ENCODE assay signal across 1 cellular context in the genomic region with DNA sequence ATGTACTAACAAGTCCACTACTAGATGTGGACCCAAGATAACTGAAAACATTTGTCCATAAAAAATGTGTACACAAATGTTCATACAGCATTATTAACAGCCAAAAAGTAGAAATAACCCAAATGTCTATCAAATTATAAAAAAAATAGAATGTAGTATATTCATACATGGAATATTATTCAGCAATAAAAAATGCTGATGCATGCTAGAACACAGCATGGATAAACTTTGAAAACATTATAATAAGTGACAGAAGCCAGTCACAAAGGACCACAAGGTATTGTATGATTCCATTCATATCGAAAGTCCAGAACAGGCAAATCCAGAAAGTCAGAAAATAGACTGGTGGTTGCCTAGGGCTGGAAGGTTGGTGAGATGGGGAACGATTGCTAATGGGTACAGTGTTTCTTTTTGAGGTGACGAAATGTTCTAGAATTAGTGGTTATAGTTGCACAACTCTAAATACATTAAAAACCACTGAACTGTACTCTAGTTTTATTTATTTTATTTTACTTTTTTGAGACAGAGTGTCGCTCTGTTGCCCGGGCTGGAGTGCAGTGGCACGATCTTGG.
TF ChIP-seq lines count a peak whose summit lies in the region.

No MANE protein-coding gene starts in this region.

TF ChIP-seq in K562, 482 proteins besides CTCF, POLR2A, EP300 and RAD21 (continued from another document):
- TF ChIP-seq, protein P1, sequence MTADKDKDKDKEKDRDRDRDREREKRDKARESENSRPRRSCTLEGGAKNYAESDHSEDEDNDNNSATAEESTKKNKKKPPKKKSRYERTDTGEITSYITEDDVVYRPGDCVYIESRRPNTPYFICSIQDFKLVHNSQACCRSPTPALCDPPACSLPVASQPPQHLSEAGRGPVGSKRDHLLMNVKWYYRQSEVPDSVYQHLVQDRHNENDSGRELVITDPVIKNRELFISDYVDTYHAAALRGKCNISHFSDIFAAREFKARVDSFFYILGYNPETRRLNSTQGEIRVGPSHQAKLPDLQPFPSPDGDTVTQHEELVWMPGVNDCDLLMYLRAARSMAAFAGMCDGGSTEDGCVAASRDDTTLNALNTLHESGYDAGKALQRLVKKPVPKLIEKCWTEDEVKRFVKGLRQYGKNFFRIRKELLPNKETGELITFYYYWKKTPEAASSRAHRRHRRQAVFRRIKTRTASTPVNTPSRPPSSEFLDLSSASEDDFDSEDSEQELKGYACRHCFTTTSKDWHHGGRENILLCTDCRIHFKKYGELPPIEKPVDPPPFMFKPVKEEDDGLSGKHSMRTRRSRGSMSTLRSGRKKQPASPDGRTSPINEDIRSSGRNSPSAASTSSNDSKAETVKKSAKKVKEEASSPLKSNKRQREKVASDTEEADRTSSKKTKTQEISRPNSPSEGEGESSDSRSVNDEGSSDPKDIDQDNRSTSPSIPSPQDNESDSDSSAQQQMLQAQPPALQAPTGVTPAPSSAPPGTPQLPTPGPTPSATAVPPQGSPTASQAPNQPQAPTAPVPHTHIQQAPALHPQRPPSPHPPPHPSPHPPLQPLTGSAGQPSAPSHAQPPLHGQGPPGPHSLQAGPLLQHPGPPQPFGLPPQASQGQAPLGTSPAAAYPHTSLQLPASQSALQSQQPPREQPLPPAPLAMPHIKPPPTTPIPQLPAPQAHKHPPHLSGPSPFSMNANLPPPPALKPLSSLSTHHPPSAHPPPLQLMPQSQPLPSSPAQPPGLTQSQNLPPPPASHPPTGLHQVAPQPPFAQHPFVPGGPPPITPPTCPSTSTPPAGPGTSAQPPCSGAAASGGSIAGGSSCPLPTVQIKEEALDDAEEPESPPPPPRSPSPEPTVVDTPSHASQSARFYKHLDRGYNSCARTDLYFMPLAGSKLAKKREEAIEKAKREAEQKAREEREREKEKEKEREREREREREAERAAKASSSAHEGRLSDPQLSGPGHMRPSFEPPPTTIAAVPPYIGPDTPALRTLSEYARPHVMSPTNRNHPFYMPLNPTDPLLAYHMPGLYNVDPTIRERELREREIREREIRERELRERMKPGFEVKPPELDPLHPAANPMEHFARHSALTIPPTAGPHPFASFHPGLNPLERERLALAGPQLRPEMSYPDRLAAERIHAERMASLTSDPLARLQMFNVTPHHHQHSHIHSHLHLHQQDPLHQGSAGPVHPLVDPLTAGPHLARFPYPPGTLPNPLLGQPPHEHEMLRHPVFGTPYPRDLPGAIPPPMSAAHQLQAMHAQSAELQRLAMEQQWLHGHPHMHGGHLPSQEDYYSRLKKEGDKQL (CRISPR knock-in tag; IDR thresholded peaks at IDR 0.05; ENCODE audit: borderline replicate concordance), result no peak
- TF ChIP-seq ZNF175 (CRISPR knock-in tag; IDR thresholded peaks at IDR 0.05; ENCODE audit: low read depth), result no peak
- TF ChIP-seq ZNF699 (CRISPR knock-in tag; IDR thresholded peaks at IDR 0.05; ENCODE audit: insufficient replicate concordance), result no peak
- no peak for TF ChIP-seq ZNF583 (CRISPR knock-in tag; IDR thresholded peaks at IDR 0.05)
- no peak for TF ChIP-seq ZBTB1 (CRISPR knock-in tag; IDR thresholded peaks at IDR 0.05; ENCODE audit: borderline replicate concordance, low read depth)
- TF ChIP-seq C11orf30 (IDR thresholded peaks at IDR 0.05; ENCODE audit: low read depth), result peak; percentile 37; the same call in 1 of the 2 replicates
- TF ChIP-seq PHF21A (IDR thresholded peaks at IDR 0.05; ENCODE audit: borderline replicate concordance, low read depth), result no peak
- TF ChIP-seq RBM17 (IDR thresholded peaks at IDR 0.05; ENCODE audit: borderline replicate concordance, low read depth, low read length), result no peak
- no peak for TF ChIP-seq FOXA1 (IDR thresholded peaks at IDR 0.05; ENCODE audit: borderline replicate concordance)
- TF ChIP-seq, protein P2, sequence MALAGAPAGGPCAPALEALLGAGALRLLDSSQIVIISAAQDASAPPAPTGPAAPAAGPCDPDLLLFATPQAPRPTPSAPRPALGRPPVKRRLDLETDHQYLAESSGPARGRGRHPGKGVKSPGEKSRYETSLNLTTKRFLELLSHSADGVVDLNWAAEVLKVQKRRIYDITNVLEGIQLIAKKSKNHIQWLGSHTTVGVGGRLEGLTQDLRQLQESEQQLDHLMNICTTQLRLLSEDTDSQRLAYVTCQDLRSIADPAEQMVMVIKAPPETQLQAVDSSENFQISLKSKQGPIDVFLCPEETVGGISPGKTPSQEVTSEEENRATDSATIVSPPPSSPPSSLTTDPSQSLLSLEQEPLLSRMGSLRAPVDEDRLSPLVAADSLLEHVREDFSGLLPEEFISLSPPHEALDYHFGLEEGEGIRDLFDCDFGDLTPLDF (CRISPR knock-in tag; IDR thresholded peaks at IDR 0.05), result no peak
- no peak for TF ChIP-seq E2F3 (CRISPR knock-in tag; IDR thresholded peaks at IDR 0.05)
- peak; percentile 21; the same call in 1 of the 2 replicates for TF ChIP-seq MAFK (IDR thresholded peaks at IDR 0.05; ENCODE audit: low read length)
- no peak for TF ChIP-seq ETV5 (CRISPR knock-in tag; IDR thresholded peaks at IDR 0.05; ENCODE audit: low read depth)
- TF ChIP-seq ZNF830 (CRISPR knock-in tag; IDR thresholded peaks at IDR 0.05), result no peak
- TF ChIP-seq ZNF316 (IDR thresholded peaks at IDR 0.05), result peak; percentile 76
- TF ChIP-seq, protein P3, sequence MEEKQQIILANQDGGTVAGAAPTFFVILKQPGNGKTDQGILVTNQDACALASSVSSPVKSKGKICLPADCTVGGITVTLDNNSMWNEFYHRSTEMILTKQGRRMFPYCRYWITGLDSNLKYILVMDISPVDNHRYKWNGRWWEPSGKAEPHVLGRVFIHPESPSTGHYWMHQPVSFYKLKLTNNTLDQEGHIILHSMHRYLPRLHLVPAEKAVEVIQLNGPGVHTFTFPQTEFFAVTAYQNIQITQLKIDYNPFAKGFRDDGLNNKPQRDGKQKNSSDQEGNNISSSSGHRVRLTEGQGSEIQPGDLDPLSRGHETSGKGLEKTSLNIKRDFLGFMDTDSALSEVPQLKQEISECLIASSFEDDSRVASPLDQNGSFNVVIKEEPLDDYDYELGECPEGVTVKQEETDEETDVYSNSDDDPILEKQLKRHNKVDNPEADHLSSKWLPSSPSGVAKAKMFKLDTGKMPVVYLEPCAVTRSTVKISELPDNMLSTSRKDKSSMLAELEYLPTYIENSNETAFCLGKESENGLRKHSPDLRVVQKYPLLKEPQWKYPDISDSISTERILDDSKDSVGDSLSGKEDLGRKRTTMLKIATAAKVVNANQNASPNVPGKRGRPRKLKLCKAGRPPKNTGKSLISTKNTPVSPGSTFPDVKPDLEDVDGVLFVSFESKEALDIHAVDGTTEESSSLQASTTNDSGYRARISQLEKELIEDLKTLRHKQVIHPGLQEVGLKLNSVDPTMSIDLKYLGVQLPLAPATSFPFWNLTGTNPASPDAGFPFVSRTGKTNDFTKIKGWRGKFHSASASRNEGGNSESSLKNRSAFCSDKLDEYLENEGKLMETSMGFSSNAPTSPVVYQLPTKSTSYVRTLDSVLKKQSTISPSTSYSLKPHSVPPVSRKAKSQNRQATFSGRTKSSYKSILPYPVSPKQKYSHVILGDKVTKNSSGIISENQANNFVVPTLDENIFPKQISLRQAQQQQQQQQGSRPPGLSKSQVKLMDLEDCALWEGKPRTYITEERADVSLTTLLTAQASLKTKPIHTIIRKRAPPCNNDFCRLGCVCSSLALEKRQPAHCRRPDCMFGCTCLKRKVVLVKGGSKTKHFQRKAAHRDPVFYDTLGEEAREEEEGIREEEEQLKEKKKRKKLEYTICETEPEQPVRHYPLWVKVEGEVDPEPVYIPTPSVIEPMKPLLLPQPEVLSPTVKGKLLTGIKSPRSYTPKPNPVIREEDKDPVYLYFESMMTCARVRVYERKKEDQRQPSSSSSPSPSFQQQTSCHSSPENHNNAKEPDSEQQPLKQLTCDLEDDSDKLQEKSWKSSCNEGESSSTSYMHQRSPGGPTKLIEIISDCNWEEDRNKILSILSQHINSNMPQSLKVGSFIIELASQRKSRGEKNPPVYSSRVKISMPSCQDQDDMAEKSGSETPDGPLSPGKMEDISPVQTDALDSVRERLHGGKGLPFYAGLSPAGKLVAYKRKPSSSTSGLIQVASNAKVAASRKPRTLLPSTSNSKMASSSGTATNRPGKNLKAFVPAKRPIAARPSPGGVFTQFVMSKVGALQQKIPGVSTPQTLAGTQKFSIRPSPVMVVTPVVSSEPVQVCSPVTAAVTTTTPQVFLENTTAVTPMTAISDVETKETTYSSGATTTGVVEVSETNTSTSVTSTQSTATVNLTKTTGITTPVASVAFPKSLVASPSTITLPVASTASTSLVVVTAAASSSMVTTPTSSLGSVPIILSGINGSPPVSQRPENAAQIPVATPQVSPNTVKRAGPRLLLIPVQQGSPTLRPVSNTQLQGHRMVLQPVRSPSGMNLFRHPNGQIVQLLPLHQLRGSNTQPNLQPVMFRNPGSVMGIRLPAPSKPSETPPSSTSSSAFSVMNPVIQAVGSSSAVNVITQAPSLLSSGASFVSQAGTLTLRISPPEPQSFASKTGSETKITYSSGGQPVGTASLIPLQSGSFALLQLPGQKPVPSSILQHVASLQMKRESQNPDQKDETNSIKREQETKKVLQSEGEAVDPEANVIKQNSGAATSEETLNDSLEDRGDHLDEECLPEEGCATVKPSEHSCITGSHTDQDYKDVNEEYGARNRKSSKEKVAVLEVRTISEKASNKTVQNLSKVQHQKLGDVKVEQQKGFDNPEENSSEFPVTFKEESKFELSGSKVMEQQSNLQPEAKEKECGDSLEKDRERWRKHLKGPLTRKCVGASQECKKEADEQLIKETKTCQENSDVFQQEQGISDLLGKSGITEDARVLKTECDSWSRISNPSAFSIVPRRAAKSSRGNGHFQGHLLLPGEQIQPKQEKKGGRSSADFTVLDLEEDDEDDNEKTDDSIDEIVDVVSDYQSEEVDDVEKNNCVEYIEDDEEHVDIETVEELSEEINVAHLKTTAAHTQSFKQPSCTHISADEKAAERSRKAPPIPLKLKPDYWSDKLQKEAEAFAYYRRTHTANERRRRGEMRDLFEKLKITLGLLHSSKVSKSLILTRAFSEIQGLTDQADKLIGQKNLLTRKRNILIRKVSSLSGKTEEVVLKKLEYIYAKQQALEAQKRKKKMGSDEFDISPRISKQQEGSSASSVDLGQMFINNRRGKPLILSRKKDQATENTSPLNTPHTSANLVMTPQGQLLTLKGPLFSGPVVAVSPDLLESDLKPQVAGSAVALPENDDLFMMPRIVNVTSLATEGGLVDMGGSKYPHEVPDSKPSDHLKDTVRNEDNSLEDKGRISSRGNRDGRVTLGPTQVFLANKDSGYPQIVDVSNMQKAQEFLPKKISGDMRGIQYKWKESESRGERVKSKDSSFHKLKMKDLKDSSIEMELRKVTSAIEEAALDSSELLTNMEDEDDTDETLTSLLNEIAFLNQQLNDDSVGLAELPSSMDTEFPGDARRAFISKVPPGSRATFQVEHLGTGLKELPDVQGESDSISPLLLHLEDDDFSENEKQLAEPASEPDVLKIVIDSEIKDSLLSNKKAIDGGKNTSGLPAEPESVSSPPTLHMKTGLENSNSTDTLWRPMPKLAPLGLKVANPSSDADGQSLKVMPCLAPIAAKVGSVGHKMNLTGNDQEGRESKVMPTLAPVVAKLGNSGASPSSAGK (IDR thresholded peaks at IDR 0.05), result no peak
- TF ChIP-seq CEBPG (CRISPR knock-in tag; IDR thresholded peaks at IDR 0.05), result no peak
- TF ChIP-seq CEBPG (tag; conservative IDR thresholded peaks at IDR 0.05 in 1 of 2, IDR thresholded peaks at IDR 0.05 in 1 of 2), result no peak
- TF ChIP-seq MAFG (tag; conservative IDR thresholded peaks at IDR 0.05), result 0 out of 2 replicates have a peak, but pooled peaks have one; percentile 40
- TF ChIP-seq ZNF133 (CRISPR knock-in tag; IDR thresholded peaks at IDR 0.05), result no peak
- no peak for TF ChIP-seq RAD51 (IDR thresholded peaks at IDR 0.05; ENCODE audit: borderline replicate concordance, low read depth)
- peak; percentile 58; the same call in 1 of the 2 replicates for TF ChIP-seq CEBPB (tag; IDR thresholded peaks at IDR 0.05)
